8 cellular contexts compared by ENCODE assay signal in the genomic region with DNA sequence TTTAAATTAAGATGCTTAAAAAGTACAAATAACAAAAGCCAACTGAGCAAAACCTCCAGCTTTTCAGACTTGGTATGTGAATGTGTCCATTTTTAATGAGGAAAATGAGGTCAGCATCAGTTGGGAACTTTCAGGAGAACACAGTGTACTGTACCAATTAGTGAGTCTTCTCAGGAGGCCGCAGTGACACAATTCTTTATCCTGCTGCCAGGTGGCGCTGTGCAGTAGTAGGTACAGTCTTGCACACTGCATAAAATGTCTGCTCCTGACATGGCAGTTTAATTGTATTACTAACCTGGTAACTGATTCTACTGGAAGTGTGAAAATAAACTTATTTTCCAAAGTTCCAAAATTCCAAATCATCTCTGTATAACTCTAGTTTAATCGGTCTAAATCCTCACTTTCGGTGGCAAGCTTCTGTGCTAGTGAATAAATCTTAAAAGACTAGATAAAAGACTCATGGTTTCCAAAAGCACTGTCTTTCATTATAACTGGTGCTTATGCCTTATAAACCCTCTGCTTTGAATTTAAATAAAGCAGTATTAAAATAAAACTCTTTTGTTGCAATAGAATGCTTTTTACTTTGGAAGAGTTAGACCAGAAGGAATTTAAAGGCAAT.
A peak's percentile ranks its signal among the peaks of the same experiment; 100 is the strongest.
DNase-seq lines count a peak whose midpoint lies in the region; ATAC-seq and TF ChIP-seq lines count a peak whose summit lies in the region.

No MANE protein-coding gene starts in this region.

- H3K4me3 ChIP-seq in foreskin fibroblast (ENCODE audit: low read depth in 1 of 2, low read length in 2 of 2) = no peak overlapping the region

- DNase-seq in GM10266 (ENCODE audit: extremely low spot score) (peak; percentile 16), HCEC 1CT (peak; percentile 51), LoVo (ENCODE audit: low spot score) (peak; percentile 74), RPMI7951 (ENCODE audit: low read depth) (peak; percentile 55), foreskin fibroblast (peak; percentile 38 to 72), omental fat pad (ENCODE audit: low spot score) (peak; percentile 31), ureter (ENCODE audit: low spot score) (peak; percentile 63)
- peak; percentile 13 for DNase-seq in activated T-helper 1 cell treated with anti-CD3 and anti-CD28 coated beads, Interleukin-2, amount 50 U/mL, for 16 hours (ENCODE audit: low read depth in 1 of 2, low spot score in 1 of 2)

- TF ChIP-seq CTCF in GM10266 (IDR thresholded peaks at IDR 0.05; ENCODE audit: control insufficient read depth, insufficient read depth, low read depth, missing control alignments) (peak; percentile 91), foreskin fibroblast (IDR thresholded peaks at IDR 0.05; ENCODE audit: low read depth, low read length) (peak; percentile 87), omental fat pad (IDR thresholded peaks at IDR 0.05) (no peak)

- peak; percentile 73 for ATAC-seq in omental fat pad (ENCODE audit: low FRiP score)

Comparison
In these comparisons a context has a peak if more than half of its experiments do, and no peak if none do; other contexts are left out.
1. DNase-seq: peak in every context shown above with its lines; median percentile 74 in LoVo; 63 in ureter; 55 in RPMI7951; 55 in foreskin fibroblast; 51 in HCEC 1CT; 31 in omental fat pad; 16 in GM10266; 13 in activated T-helper 1 cell treated with anti-CD3 and anti-CD28 coated beads, Interleukin-2, amount 50 U/mL, for 16 hours.
2. CTCF ChIP-seq: peak in GM10266 (single experiment) and foreskin fibroblast (single experiment); none in omental fat pad (0 of 3).